In the genomic region with DNA sequence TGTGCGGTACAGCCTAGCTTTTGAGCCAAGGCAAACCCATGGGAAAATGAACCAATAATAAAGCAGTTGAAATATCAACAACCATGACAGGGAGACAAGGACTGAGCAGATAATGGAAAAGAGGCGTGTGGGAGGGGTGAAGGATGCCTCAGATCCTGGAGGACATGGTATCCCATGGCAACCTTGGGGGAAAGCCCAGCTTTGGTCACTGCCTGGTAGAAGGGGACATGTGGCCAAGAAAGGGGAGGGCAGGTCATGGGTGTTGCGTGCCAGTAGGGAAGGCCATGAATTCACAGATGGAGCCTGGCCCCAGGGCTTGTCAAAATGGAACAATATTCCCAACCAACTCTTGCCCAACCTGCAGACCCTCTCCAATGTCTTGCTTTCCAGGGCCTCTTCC, we compare ENCODE assay signal across 30 cellular contexts.
"Had no signal": no experiment of that assay in that cellular context is flagged by ENCODE, and none has a peak within 500 bp of the region (broad histone marks: within the 10 kb centered on the region; RNA-seq: fewer than 3 reads in every experiment).

No MANE protein-coding gene starts in this region.

- H3K4me1 ChIP-seq: breast epithelium had no signal

- H3K27me3 ChIP-seq: adrenal gland, body of pancreas, breast epithelium had no signal

- ATAC-seq: activated naive CD4-positive, alpha-beta T cell treated with anti-CD3 and anti-CD28 coated beads, Interleukin-2, amount 50 U/mL, for 72 hours; activated T-cell treated with anti-CD3 and anti-CD28 coated beads, Interleukin-2, amount 50 U/mL, for 4 hours; body of pancreas; PC-3 had no signal

- H3K4me3 ChIP-seq: adrenal gland, body of pancreas, breast epithelium had no signal

- H3K36me3 ChIP-seq: adrenal gland, breast epithelium had no signal

- DNase-seq: activated B cell treated with CpG ODN at 0.5 μM for 24 hours; activated CD4-positive, alpha-beta memory T cell treated with anti-CD3 and anti-CD28 coated beads for 36 hours; activated CD4-positive, alpha-beta T cell treated with anti-CD3 and anti-CD28 coated beads for 4 hours; activated CD4-positive, alpha-beta T cell treated with anti-CD3 and anti-CD28 coated beads, Interleukin-2, amount 50 U/mL, for 1 hour; activated CD4-positive, CD25-positive, alpha-beta regulatory T cell treated with anti-CD3 and anti-CD28 coated beads, Interleukin-2, amount 50 U/mL, for 72 hours; activated CD8-positive, alpha-beta memory T cell treated with anti-CD3 and anti-CD28 coated beads, Interleukin-2, amount 50 U/mL, for 4 hours; activated gamma-delta T cell treated with Interleukin-2 at 50 U/mL for 16 hours; activated naive CD4-positive, alpha-beta T cell treated with anti-CD3 and anti-CD28 coated beads for 36 hours; activated T-cell treated with anti-CD3 and anti-CD28 coated beads for 4 hours; activated T-cell treated with anti-CD3 and anti-CD28 coated beads, Interleukin-2, amount 50 U/mL, for 4 hours; adrenal gland; body of pancreas; NCI-H1092 treated with DMSO at 0.1 percent for 48 hours; NCI-H2029; NCI-H2107; NCI-H226; NCI-H446 treated with DMSO at 0.1 percent for 48 hours; NCI-H524; NCI-H69; NCI-H82; NK-92 treated with Interleukin-12 subunit alpha and Interleukin-12 subunit beta, amount 100 ng/mL, for 24 hours; PC-3; Right ventricle myocardium superior; SW 1271; T-helper 1 cell; T-helper 2 cell; T-helper 9 cell had no signal

- H3K27ac ChIP-seq: adrenal gland, body of pancreas, breast epithelium, VCaP had no signal

- H3K9me3 ChIP-seq: adrenal gland, body of pancreas had no signal
